In the genomic region with DNA sequence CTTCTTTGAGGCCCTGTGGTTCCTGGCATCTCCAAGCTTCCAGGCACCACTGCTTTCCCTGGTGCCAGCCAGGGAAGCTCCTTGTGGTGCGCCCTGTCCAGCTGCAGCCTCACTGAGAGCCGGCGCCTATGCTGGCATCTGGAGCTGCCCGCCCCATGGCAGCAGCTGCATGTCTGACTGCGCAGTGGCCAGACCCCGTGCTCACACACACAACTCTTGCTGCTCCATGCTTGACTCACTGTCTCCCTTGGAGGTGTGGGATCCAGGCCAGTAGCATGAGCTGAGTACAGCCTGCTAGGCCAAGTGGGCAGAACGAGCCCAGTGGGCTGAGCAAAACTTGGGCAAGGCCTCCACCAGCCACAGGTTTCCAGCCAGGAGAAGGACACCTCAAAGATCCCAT, we compare ENCODE assay signal across 31 cellular contexts. TPM values are rescaled to one million over a fixed set of nuclear protein-coding genes. Genes with fewer than 3 reads are reported as not detected.
"Had no signal": no experiment of that assay in that cellular context is flagged by ENCODE, and none has a peak within 500 bp of the region (broad histone marks: within the 10 kb centered on the region; RNA-seq: fewer than 3 reads in every experiment).

No MANE protein-coding gene starts in this region.

- FAIRE-seq: colon, kidney, pancreas had no signal

- H3K36me3 ChIP-seq: adrenal gland, ascending aorta, breast epithelium, heart right ventricle, lower lobe of right lung, pancreas, right atrium auricular region, stomach, uterus had no signal

- H3K36me3 Mint-ChIP-seq: activated naive CD8-positive, alpha-beta T cell; stimulated activated memory B cell treated with anti-CD40 and anti-IgM and Interleukin-4, amounts not matched to agents 10 μg/mL and 1 μg/mL and 100 μg/mL, for 72 hours; WTC11 had no signal

- H3K27me3 ChIP-seq: adrenal gland, ascending aorta, breast epithelium, heart right ventricle, pancreas, right atrium auricular region, stomach, uterus had no signal

- H3K9me3 Mint-ChIP-seq: activated T-cell treated with anti-CD3 and anti-CD28 coated beads, Interleukin-2, amount 50 U/mL, for 4 hours; activated T-helper 2 cell treated with anti-CD3 and anti-CD28 coated beads, Interferon-gamma antibody, Interleukin-2, Interleukin-4, amounts not matched to agents 10 μg/mL and 5 μg/mL and 100 μg/mL, durations not matched to agents 14 hours and 24 hours and 36 hours; central memory CD8-positive, alpha-beta T cell; nephron; stimulated activated memory B cell treated with anti-CD40 and anti-IgM and Interleukin-4, amounts not matched to agents 10 μg/mL and 1 μg/mL and 100 μg/mL, for 72 hours; WTC11 had no signal

- ATAC-seq: activated T-cell treated with anti-CD3 and anti-CD28 coated beads, Interleukin-2, amount 50 U/mL, for 4 hours; left lobe of liver; pancreas; WTC11 had no signal

- H3K4me1 ChIP-seq: adrenal gland, ascending aorta, breast epithelium, heart right ventricle, lower lobe of right lung, pancreas, psoas muscle, right atrium auricular region, stomach, uterus had no signal

- H3K9me3 ChIP-seq: adrenal gland, ascending aorta, breast epithelium, heart right ventricle, lower lobe of right lung, pancreas, psoas muscle, right atrium auricular region, stomach, uterus had no signal

- H3K4me3 ChIP-seq: adrenal gland, ascending aorta, breast epithelium, heart right ventricle, lower lobe of right lung, pancreas, psoas muscle, right atrium auricular region, skin epidermis, stomach, uterus had no signal

- H3K4me3 Mint-ChIP-seq: activated naive CD8-positive, alpha-beta T cell; activated T-cell treated with anti-CD3 and anti-CD28 coated beads, Interleukin-2, amount 50 U/mL, for 4 hours; central memory CD8-positive, alpha-beta T cell; nephron; stimulated activated memory B cell treated with anti-CD40 and anti-IgM and Interleukin-4, amounts not matched to agents 10 μg/mL and 1 μg/mL and 100 μg/mL, for 72 hours; WTC11 had no signal

- H3K27ac Mint-ChIP-seq: activated naive CD8-positive, alpha-beta T cell; activated T-helper 2 cell treated with anti-CD3 and anti-CD28 coated beads, Interferon-gamma antibody, Interleukin-2, Interleukin-4, amounts not matched to agents 10 μg/mL and 5 μg/mL and 100 μg/mL, durations not matched to agents 14 hours and 24 hours and 36 hours; stimulated activated memory B cell treated with anti-CD40 and anti-IgM and Interleukin-4, amounts not matched to agents 10 μg/mL and 1 μg/mL and 100 μg/mL, for 72 hours; WTC11 had no signal

- H3K4me1 Mint-ChIP-seq: central memory CD8-positive, alpha-beta T cell had no signal

- DNase-seq: activated CD8-positive, alpha-beta memory T cell treated with anti-CD3 and anti-CD28 coated beads, Interleukin-2, amount 50 U/mL, for 4 hours; activated naive CD4-positive, alpha-beta T cell; activated T-cell treated with anti-CD3 and anti-CD28 coated beads, Interleukin-2, amount 50 U/mL, for 4 hours; adrenal gland; effector memory CD4-positive, alpha-beta T cell; heart right ventricle; kidney; lower lobe of right lung; psoas muscle; stomach; T-helper 9 cell; trophoblast cell; uterus had no signal

- H3K27ac ChIP-seq: adrenal gland, ascending aorta, breast epithelium, heart right ventricle, lower lobe of right lung, pancreas, psoas muscle, right atrium auricular region, skin epidermis, stomach, uterus had no signal

- H3K27me3 Mint-ChIP-seq: activated naive CD8-positive, alpha-beta T cell; central memory CD8-positive, alpha-beta T cell had no signal

RNA-seq across cellular contexts. Expression of a gene that starts 34.5 kb away (rescaled TPM):
- total RNA-seq: activated T-cell treated with anti-CD3 and anti-CD28 coated beads, Interleukin-2, amount 50 U/mL, for 4 hours; activated T-helper 2 cell treated with anti-CD3 and anti-CD28 coated beads, Interferon-gamma antibody, Interleukin-2, Interleukin-4, amounts not matched to agents 10 μg/mL and 5 μg/mL and 100 μg/mL, durations not matched to agents 14 hours and 24 hours and 36 hours; adrenal gland; ascending aorta; breast epithelium; dermis microvascular lymphatic vessel endothelial cell; fibroblast of villous mesenchyme; heart right ventricle; kidney; left lobe of liver; lower lobe of right lung; pancreas; psoas muscle; right atrium auricular region; stomach; T-helper 1 cell treated with Interleukin-12 subunit alpha and Interleukin-12 subunit beta and Interleukin-4 antibody, amounts not matched to agents 30 ng/mL and 1 ng/mL, for 36 hours; temporal lobe; uterus; WTC11 had no signal
- polyA plus RNA-seq: adrenal gland, esophagus, heart right ventricle, pancreas, psoas muscle, stomach had no signal
